Comparison of ENCODE assay signal across 6 cellular contexts in the genomic region with DNA sequence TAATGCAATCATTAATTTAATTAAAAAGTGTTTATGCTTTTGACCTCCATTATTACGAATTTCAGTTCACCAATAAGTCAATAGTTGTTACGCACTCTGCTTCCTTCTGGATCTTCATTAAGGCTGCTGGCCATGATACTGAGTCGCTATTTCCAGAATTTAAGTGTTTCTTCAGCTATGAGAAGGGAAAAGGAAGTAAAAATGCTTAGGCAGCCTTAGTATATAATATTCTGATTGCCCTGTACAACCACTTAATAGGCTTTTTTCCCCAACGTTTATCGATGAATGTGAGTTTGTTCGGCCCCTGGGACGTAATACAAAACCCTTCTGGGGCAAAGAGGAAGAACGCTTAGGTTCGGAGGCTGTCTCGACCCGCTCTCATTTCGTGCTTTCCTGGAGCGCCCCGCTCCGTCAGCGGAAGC. TPM values are rescaled to one million over a fixed set of nuclear protein-coding genes. Genes with fewer than 3 reads are reported as not detected.
DNase-seq lines count a peak whose midpoint lies in the region; ATAC-seq and TF ChIP-seq lines count a peak whose summit lies in the region.

No MANE protein-coding gene starts in this region.

- H3K36me3 ChIP-seq in OCI-LY3 (replicated peaks; ENCODE audit: low read depth, low read length) (peaks cover 25% of the 10 kb centered on the region), thoracic aorta (no peaks in the 10 kb centered on the region)

- H4K20me1 ChIP-seq in OCI-LY3 (ENCODE audit: insufficient read depth, low read length): peaks cover 27% of the 10 kb centered on the region

- no peaks in the 10 kb centered on the region for H3K9me3 ChIP-seq in OCI-LY3 (ENCODE audit: insufficient read depth, low read length)
- no peaks in the 10 kb centered on the region for H3K9me3 ChIP-seq in thoracic aorta

- H3K4me3 ChIP-seq in GM12865 (ENCODE audit: low read depth, low read length): peak overlapping the region; percentile 83
- peak overlapping the region; percentile 77 for H3K4me3 ChIP-seq in OCI-LY3 (ENCODE audit: low read length)
- peak overlapping the region; percentile 92 for H3K4me3 ChIP-seq in fibroblast of the aortic adventitia (ENCODE audit: low read depth, low read length)
- H3K4me3 ChIP-seq in thoracic aorta: peak overlapping the region; percentile 83

- peak overlapping the region; percentile 93 for H3K9ac ChIP-seq in OCI-LY3 (ENCODE audit: low read length)

- peaks cover 44% of the 10 kb centered on the region for H3K79me2 ChIP-seq in OCI-LY3 (ENCODE audit: low read length)

- peaks cover 28% of the 10 kb centered on the region for H3K4me1 ChIP-seq in OCI-LY3 (ENCODE audit: low read length)
- peaks cover 15 to 36% of the 10 kb centered on the region in 2 donors for H3K4me1 ChIP-seq in thoracic aorta (ENCODE audit: control insufficient read depth in 1 of 2, low read depth in 2 of 2)

- peak overlapping the region; percentile 92 for H3K27ac ChIP-seq in OCI-LY3 (ENCODE audit: low read length)
- H3K27ac ChIP-seq in thoracic aorta: peak overlapping the region; percentile 97 to 98

- DNase-seq in GM12865 (ENCODE audit: low read depth) (peak; percentile 88), fibroblast of the aortic adventitia (ENCODE audit: low read depth) (no peak), thoracic aorta (ENCODE audit: low spot score) (no peak), cerebellum (ENCODE audit: low spot score) (no peak)

- peak overlapping the region; percentile 67 for H3K4me2 ChIP-seq in OCI-LY3 (ENCODE audit: low read length)

- ATAC-seq in thoracic aorta (ENCODE audit: insufficient number of reproducible peaks, low FRiP score, low read depth) (no peak), GM19463 (IDR thresholded peaks at IDR 0.05; ENCODE audit: unreplicated experiment) (no peak)

- H3K27me3 ChIP-seq in OCI-LY3 (ENCODE audit: low read depth, low read length): no peaks in the 10 kb centered on the region
- H3K27me3 ChIP-seq in thoracic aorta (replicated peaks; ENCODE audit: insufficient read depth): no peaks in the 10 kb centered on the region

- 0 out of 2 replicates have a peak overlapping the region, but pooled peaks have one; percentile 22 for H2AFZ ChIP-seq in OCI-LY3 (ENCODE audit: low read depth, low read length)

- TF ChIP-seq CTCF in GM12865 (IDR thresholded peaks at IDR 0.05; ENCODE audit: insufficient read depth, low read depth, low read length, missing control alignments): no peak
- 0 out of 2 replicates have a peak, but pooled peaks have one; percentile 16 for TF ChIP-seq CTCF in OCI-LY3 (IDR thresholded peaks at IDR 0.05; ENCODE audit: low read depth, low read length)
- peak; percentile 9 for TF ChIP-seq CTCF in fibroblast of the aortic adventitia (IDR thresholded peaks at IDR 0.05; ENCODE audit: insufficient read depth, low read length)
- TF ChIP-seq CTCF in thoracic aorta (IDR thresholded peaks at IDR 0.05): no peak

RNA-seq across cellular contexts. Expression of a gene that starts 0.6 kb away (rescaled TPM):
- 4.6 and 10.8 TPM in 2 replicates for total RNA-seq in fibroblast of the aortic adventitia (ENCODE audit: low replicate concordance)
- 10 to 100 TPM in 1 of 2 donors, 1 to 10 TPM in 1; 3.1 to 15.0 TPM for total RNA-seq in thoracic aorta
- total RNA-seq in cerebellum: 18.0 TPM

RNA-seq across cellular contexts. Expression of a gene that starts 1.3 kb away (rescaled TPM):
- total RNA-seq in fibroblast of the aortic adventitia (ENCODE audit: low replicate concordance) (6.3 and 14.2 TPM in 2 replicates), thoracic aorta (10 to 100 TPM in 1 of 2 donors, 1 to 10 TPM in 1; 9.2 to 20.6 TPM), cerebellum (32.3 TPM)

RNA-seq across cellular contexts. Expression of a gene that starts 18.5 kb away (rescaled TPM):
- total RNA-seq in fibroblast of the aortic adventitia (ENCODE audit: low replicate concordance): 0.16 TPM in 1 of 2 replicates, not detected in the other
- total RNA-seq in thoracic aorta: not detected
- total RNA-seq in cerebellum: not detected

RNA-seq across cellular contexts. Expression of a gene that starts 29.2 kb away (rescaled TPM):
- total RNA-seq in fibroblast of the aortic adventitia (ENCODE audit: low replicate concordance) (not detected in 2 replicates), thoracic aorta (not detected), cerebellum (not detected)

RNA-seq across cellular contexts. Expression of a gene that starts 32.5 kb away (rescaled TPM):
- total RNA-seq in fibroblast of the aortic adventitia (ENCODE audit: low replicate concordance) (0.74 TPM in 1 of 2 replicates, not detected in the other), thoracic aorta (1 to 10 TPM; 2.2 to 7.9 TPM), cerebellum (0.64 TPM)

Comparison
In these comparisons a context has a peak if more than half of its experiments do, and no peak if none do; other contexts are left out.
1. CTCF ChIP-seq: peak in OCI-LY3 (single experiment) and fibroblast of the aortic adventitia (single experiment); none in GM12865 (single experiment) and thoracic aorta (single experiment).
2. Peak in every context shown above with its lines, with median percentiles within 50 percentile points of each other: H3K4me3 ChIP-seq.